In the genomic region with DNA sequence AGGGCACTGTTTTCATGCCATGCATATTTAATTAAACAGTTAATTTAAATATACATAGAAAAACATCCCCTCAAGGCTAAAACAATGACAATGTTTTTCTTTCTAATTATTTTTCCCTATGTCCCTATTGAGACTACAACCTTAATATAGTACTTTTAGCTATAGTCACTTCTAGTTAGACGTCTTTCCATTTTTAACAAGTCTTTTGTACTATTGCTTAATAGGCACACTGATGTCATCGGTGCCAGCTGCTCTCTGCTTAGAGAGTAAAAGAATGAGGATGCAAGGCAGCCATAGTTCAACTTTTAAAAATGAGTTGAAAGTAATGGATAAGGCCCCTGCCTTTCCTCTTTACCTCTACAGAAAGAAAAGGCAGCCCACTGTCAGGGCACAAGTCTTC, we compare ENCODE assay signal across 12 cellular contexts.
"Had no signal": no experiment of that assay in that cellular context is flagged by ENCODE, and none has a peak within 500 bp of the region (broad histone marks: within the 10 kb centered on the region; RNA-seq: fewer than 3 reads in every experiment).

No MANE protein-coding gene starts in this region.

- H3K27me3 ChIP-seq: adrenal gland, heart left ventricle had no signal

- H3K4me1 Mint-ChIP-seq: stimulated activated naive B cell treated with anti-CD40 and anti-IgM and Interleukin-4, amounts not matched to agents 10 μg/mL and 1 μg/mL and 100 μg/mL, for 72 hours; T-helper 17 cell had no signal

- H3K9me3 Mint-ChIP-seq: brain had no signal

- H3K9me3 ChIP-seq: adrenal gland, heart left ventricle had no signal

- DNase-seq: activated CD4-positive, alpha-beta T cell treated with anti-CD3 and anti-CD28 coated beads, Interleukin-2, amount 50 U/mL, for 1 hour; activated naive CD4-positive, alpha-beta T cell treated with anti-CD3 and anti-CD28 coated beads, Interleukin-2, amount 50 U/mL, for 16 hours; activated T-cell treated with anti-CD3 and anti-CD28 coated beads, Interleukin-2, amount 50 U/mL, for 1 hour; cerebellar nuclear complex; left ventricle myocardium inferior; stimulated activated CD4-positive, alpha-beta T cell treated with anti-CD3 and anti-CD28 coated beads, Interleukin-2, amount 100 ng/mL, for 24 hours; stimulated activated naive B cell treated with anti-CD40 and anti-IgM and Interleukin-4, amounts not matched to agents 10 μg/mL and 1 μg/mL and 100 μg/mL, for 72 hours; T-helper 17 cell had no signal

- H3K36me3 ChIP-seq: adrenal gland, heart left ventricle, left ventricle myocardium inferior had no signal

- H3K27me3 Mint-ChIP-seq: brain; dendritic cell treated with granulocyte-macrophage colony-stimulating factor and Interleukin-4, amounts not matched to agents 40 ng/mL and 50 ng/mL, for 4 days; stimulated activated naive B cell treated with anti-CD40 and anti-IgM and Interleukin-4, amounts not matched to agents 10 μg/mL and 1 μg/mL and 100 μg/mL, for 72 hours; T-helper 17 cell had no signal

- ATAC-seq: heart left ventricle; stimulated activated naive B cell treated with anti-CD40 and anti-IgM and Interleukin-4, amounts not matched to agents 10 μg/mL and 1 μg/mL and 100 μg/mL, for 72 hours; T-helper 17 cell had no signal

- H3K27ac Mint-ChIP-seq: brain; dendritic cell treated with granulocyte-macrophage colony-stimulating factor and Interleukin-4, amounts not matched to agents 40 ng/mL and 50 ng/mL, for 4 days; stimulated activated naive B cell treated with anti-CD40 and anti-IgM and Interleukin-4, amounts not matched to agents 10 μg/mL and 1 μg/mL and 100 μg/mL, for 72 hours; T-helper 17 cell had no signal

- H3K36me3 Mint-ChIP-seq: brain; stimulated activated naive B cell treated with anti-CD40 and anti-IgM and Interleukin-4, amounts not matched to agents 10 μg/mL and 1 μg/mL and 100 μg/mL, for 72 hours had no signal

- H3K4me1 ChIP-seq: adrenal gland, heart left ventricle, left ventricle myocardium inferior had no signal

- H3K4me3 ChIP-seq: adrenal gland, heart left ventricle, left ventricle myocardium inferior had no signal

- H3K27ac ChIP-seq: adrenal gland, heart left ventricle, left ventricle myocardium inferior had no signal

- H3K4me3 Mint-ChIP-seq: brain; dendritic cell treated with granulocyte-macrophage colony-stimulating factor and Interleukin-4, amounts not matched to agents 40 ng/mL and 50 ng/mL, for 4 days; stimulated activated naive B cell treated with anti-CD40 and anti-IgM and Interleukin-4, amounts not matched to agents 10 μg/mL and 1 μg/mL and 100 μg/mL, for 72 hours; T-helper 17 cell had no signal
